Comparison of ENCODE assay signal across 2 cellular contexts in the genomic region with DNA sequence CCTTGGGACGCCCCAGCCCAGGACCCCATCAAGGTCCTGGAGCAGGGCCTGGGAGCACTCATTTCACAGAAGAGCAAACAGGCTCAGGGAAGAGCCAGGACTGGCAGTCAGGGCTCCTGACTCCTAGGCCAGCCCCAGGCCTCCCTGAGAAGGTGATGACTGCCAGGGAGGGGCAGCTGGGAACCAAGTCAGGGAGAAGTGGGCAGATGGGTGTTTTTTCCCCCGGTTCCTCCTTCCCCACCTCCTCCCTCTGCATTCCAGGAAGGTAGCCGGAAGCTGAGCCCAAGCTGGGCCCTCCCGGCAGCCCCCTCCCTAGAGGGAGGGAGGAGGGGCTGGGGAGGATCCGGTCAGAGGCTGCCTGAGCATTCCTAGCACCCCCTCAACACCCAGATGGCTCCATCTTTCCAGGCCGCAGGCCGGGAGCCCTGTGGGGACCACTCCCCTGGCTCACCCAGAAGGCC.
TF ChIP-seq lines count a peak whose summit lies in the region.

No MANE protein-coding gene starts in this region.

TF ChIP-seq in SK-N-SH, 30 proteins besides CTCF, POLR2A, EP300 and RAD21 (continued from another document):
- TF ChIP-seq FOSL2 (IDR thresholded peaks at IDR 0.05; ENCODE audit: borderline replicate concordance, low read depth) (no peak), MXI1 (IDR thresholded peaks at IDR 0.05; ENCODE audit: low read depth, low read length) (no peak), EZH2phosphoT487 (IDR thresholded peaks at IDR 0.05; ENCODE audit: borderline replicate concordance, low read depth) (no peak), SIN3A (IDR thresholded peaks at IDR 0.05; ENCODE audit: borderline replicate concordance, low read depth, low read length) (no peak), POLR2AphosphoS5 (IDR thresholded peaks at IDR 0.05; ENCODE audit: low read depth, low read length) (no peak), IRF3 (IDR thresholded peaks at IDR 0.05; ENCODE audit: low read depth, low read length) (no peak), ELF1 (IDR thresholded peaks at IDR 0.05) (no peak)
- TF ChIP-seq, protein P1, sequence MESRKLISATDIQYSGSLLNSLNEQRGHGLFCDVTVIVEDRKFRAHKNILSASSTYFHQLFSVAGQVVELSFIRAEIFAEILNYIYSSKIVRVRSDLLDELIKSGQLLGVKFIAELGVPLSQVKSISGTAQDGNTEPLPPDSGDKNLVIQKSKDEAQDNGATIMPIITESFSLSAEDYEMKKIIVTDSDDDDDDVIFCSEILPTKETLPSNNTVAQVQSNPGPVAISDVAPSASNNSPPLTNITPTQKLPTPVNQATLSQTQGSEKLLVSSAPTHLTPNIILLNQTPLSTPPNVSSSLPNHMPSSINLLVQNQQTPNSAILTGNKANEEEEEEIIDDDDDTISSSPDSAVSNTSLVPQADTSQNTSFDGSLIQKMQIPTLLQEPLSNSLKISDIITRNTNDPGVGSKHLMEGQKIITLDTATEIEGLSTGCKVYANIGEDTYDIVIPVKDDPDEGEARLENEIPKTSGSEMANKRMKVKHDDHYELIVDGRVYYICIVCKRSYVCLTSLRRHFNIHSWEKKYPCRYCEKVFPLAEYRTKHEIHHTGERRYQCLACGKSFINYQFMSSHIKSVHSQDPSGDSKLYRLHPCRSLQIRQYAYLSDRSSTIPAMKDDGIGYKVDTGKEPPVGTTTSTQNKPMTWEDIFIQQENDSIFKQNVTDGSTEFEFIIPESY (IDR thresholded peaks at IDR 0.05; ENCODE audit: borderline replicate concordance, low read depth), result no peak
TF ChIP-seq in SK-N-SH: peak in this region for 0.

TF ChIP-seq in SK-N-SH treated with all-trans-retinoic acid at 6 μM for 48 hours, 23 proteins besides CTCF, POLR2A, EP300 and RAD21 (continued from another document):
- TF ChIP-seq TSHZ2 (CRISPR knock-in tag; IDR thresholded peaks at IDR 0.05), result no peak
- TF ChIP-seq, protein P2, sequence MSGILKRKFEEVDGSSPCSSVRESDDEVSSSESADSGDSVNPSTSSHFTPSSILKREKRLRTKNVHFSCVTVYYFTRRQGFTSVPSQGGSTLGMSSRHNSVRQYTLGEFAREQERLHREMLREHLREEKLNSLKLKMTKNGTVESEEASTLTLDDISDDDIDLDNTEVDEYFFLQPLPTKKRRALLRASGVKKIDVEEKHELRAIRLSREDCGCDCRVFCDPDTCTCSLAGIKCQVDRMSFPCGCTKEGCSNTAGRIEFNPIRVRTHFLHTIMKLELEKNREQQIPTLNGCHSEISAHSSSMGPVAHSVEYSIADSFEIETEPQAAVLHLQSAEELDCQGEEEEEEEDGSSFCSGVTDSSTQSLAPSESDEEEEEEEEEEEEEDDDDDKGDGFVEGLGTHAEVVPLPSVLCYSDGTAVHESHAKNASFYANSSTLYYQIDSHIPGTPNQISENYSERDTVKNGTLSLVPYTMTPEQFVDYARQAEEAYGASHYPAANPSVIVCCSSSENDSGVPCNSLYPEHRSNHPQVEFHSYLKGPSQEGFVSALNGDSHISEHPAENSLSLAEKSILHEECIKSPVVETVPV (CRISPR knock-in tag; IDR thresholded peaks at IDR 0.05), result no peak
- TF ChIP-seq, protein P3, sequence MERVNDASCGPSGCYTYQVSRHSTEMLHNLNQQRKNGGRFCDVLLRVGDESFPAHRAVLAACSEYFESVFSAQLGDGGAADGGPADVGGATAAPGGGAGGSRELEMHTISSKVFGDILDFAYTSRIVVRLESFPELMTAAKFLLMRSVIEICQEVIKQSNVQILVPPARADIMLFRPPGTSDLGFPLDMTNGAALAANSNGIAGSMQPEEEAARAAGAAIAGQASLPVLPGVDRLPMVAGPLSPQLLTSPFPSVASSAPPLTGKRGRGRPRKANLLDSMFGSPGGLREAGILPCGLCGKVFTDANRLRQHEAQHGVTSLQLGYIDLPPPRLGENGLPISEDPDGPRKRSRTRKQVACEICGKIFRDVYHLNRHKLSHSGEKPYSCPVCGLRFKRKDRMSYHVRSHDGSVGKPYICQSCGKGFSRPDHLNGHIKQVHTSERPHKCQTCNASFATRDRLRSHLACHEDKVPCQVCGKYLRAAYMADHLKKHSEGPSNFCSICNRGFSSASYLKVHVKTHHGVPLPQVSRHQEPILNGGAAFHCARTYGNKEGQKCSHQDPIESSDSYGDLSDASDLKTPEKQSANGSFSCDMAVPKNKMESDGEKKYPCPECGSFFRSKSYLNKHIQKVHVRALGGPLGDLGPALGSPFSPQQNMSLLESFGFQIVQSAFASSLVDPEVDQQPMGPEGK (CRISPR knock-in tag; IDR thresholded peaks at IDR 0.05; ENCODE audit: borderline replicate concordance), result no peak
